ENCODE assay signal across 14 cellular contexts in the genomic region with DNA sequence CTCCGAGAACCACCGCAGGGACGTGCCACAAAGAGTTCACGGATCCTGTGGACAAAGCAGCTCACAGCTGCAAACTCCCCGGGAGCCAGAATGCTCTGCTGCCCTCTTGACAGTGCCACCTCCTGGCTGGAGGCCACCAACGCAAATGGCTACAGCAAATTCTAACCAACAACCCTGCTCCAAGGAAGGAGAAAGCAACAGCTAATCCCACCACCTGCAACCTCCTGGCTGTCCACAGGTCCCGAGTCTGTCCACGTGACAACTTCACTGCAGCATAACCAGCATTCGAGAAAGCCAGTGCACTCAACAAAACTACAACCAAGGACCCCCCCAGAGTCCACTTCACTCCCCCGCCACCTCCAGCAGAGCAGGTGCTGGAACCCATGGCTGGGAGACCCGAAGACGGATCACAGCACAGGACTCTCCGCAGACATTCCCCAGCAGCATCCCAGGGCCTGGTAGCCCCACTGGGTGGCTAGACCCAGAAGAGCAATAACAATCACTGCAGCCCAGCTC. TPM values are rescaled to one million over a fixed set of nuclear protein-coding genes. Genes with fewer than 3 reads are reported as not detected.
DNase-seq lines count a peak whose midpoint lies in the region; ATAC-seq and TF ChIP-seq lines count a peak whose summit lies in the region.
"Had no signal": no experiment of that assay in that cellular context is flagged by ENCODE, and none has a peak within 500 bp of the region (broad histone marks: within the 10 kb centered on the region; RNA-seq: fewer than 3 reads in every experiment).

No MANE protein-coding gene starts in this region.

- ATAC-seq in HG02642 (IDR thresholded peaks at IDR 0.05; ENCODE audit: poor library complexity, unreplicated experiment): no peak

- H3K4me1 ChIP-seq in cardiac muscle cell (ENCODE audit: low read depth) (no peaks in the 10 kb centered on the region), right atrium auricular region (no peaks in the 10 kb centered on the region)

- peaks cover 18% of the 10 kb centered on the region for H3K36me3 ChIP-seq in cardiac muscle cell
- peaks cover 71% of the 10 kb centered on the region for H3K36me3 ChIP-seq in right atrium auricular region

- H3K36me3 Mint-ChIP-seq in type B pancreatic cell: peaks cover 6% of the 10 kb centered on the region

- in situ Hi-C loops in SK-MEL-5 (cut with HindIII; ENCODE audit: low pct_unique_long_range_greater_than_20kb, low sequenced_read_pairs): no loop called here

- no peak for DNase-seq in cardiac muscle cell (ENCODE audit: low read depth in 1 of 2, low spot score in 1 of 2)
- no peak for DNase-seq in right atrium auricular region (ENCODE audit: low spot score)
- DNase-seq in SK-MEL-5 (ENCODE audit: low read depth, low spot score): peak; percentile 60
- DNase-seq in foreskin fibroblast: peak in 1 of 2 donors; percentile 44
- peak; percentile 50 for DNase-seq in type B pancreatic cell (ENCODE audit: extremely low spot score, unreplicated experiment)
- DNase-seq in DMS79 treated with DMSO at 0.1 percent for 48 hours (lab: John Stamatoyannopoulos, UW): no peak
- DNase-seq in T1000 (lab: John Stamatoyannopoulos, UW): no peak
- DNase-seq: activated CD4-positive, alpha-beta T cell treated with anti-CD3 and anti-CD28 coated beads, Interleukin-2, amount 50 U/mL, for 48 hours; COR-L47; NCI-H187 treated with DMSO at 0.1 percent for 48 hours; retina; RPMI8226 had no signal

- H3K9me3 ChIP-seq in cardiac muscle cell (ENCODE audit: low read depth) (no peaks in the 10 kb centered on the region), right atrium auricular region (peaks cover 0 to 16% of the 10 kb centered on the region in 2 donors)

- no peak overlapping the region for H3K4me3 Mint-ChIP-seq in type B pancreatic cell
- H3K4me3 Mint-ChIP-seq: brain had no signal

- H3K9me3 Mint-ChIP-seq in type B pancreatic cell: no peaks in the 10 kb centered on the region

- H3K27ac ChIP-seq in cardiac muscle cell: no peak overlapping the region
- H3K27ac ChIP-seq in right atrium auricular region: no peak overlapping the region

- TF ChIP-seq CTCF in cardiac muscle cell (IDR thresholded peaks at IDR 0.05; ENCODE audit: low read depth, low read length): peak; percentile 18
- TF ChIP-seq CTCF in right atrium auricular region (IDR thresholded peaks at IDR 0.05): no peak
- TF ChIP-seq CTCF in foreskin fibroblast (IDR thresholded peaks at IDR 0.05; ENCODE audit: low read depth, low read length): peak; percentile 16
- TF ChIP-seq CTCF in type B pancreatic cell (conservative IDR thresholded peaks at IDR 0.05): peak; percentile 20

- no peaks in the 10 kb centered on the region for H3K4me1 Mint-ChIP-seq in type B pancreatic cell (ENCODE audit: unreplicated experiment)
- H3K4me1 Mint-ChIP-seq: brain had no signal

- H3K27me3 ChIP-seq in cardiac muscle cell (no peaks in the 10 kb centered on the region), right atrium auricular region (no peaks in the 10 kb centered on the region)

- H3K4me3 ChIP-seq in cardiac muscle cell: no peak overlapping the region
- H3K4me3 ChIP-seq in right atrium auricular region: no peak overlapping the region
- H3K4me3 ChIP-seq in foreskin fibroblast (ENCODE audit: low read depth in 1 of 2, low read length in 2 of 2): no peak overlapping the region

- H3K27ac Mint-ChIP-seq in type B pancreatic cell: no peak overlapping the region
- H3K27ac Mint-ChIP-seq: brain had no signal

- no peaks in the 10 kb centered on the region for H3K27me3 Mint-ChIP-seq in type B pancreatic cell
- H3K27me3 Mint-ChIP-seq: brain had no signal

RNA-seq across cellular contexts. Expression of gene POFUT2, which starts 17.3 kb away (rescaled TPM):
- total RNA-seq in cardiac muscle cell (39.6 and 46.1 TPM in 2 replicates), right atrium auricular region (10 to 100 TPM in 1 of 2 donors, 1 to 10 TPM in 1; 5.8 to 12.0 TPM), type B pancreatic cell (ENCODE audit: low replicate concordance) (42.5 and 52.8 TPM in 2 replicates)
- polyA plus RNA-seq in cardiac muscle cell: 46.8 and 50.4 TPM in 2 replicates
- 14.3 and 15.8 TPM in 2 replicates for total RNA-seq in SK-MEL-5 (2014; rRNA removed; shearing (Covaris generic))
- polyA plus RNA-seq in SK-MEL-5 (2015; cell fraction: cytosol; rRNA removed): 31.9 and 34.3 TPM in 2 replicates
- polyA plus RNA-seq in SK-MEL-5 (2015; cell fraction: nucleus; rRNA removed): 148 and 205 TPM in 2 replicates

Comparison
In these comparisons a context has a peak if more than half of its experiments do, and no peak if none do; other contexts are left out.
1. CTCF ChIP-seq: peak in cardiac muscle cell (single experiment), foreskin fibroblast (single experiment) and type B pancreatic cell (single experiment); none in right atrium auricular region (0 of 2).
2. DNase-seq: peak in SK-MEL-5 (single experiment) and type B pancreatic cell (single experiment); none in cardiac muscle cell (0 of 2), right atrium auricular region (single experiment), DMS79 treated with DMSO at 0.1 percent for 48 hours (single experiment) and T1000 (single experiment).